In the genomic region with DNA sequence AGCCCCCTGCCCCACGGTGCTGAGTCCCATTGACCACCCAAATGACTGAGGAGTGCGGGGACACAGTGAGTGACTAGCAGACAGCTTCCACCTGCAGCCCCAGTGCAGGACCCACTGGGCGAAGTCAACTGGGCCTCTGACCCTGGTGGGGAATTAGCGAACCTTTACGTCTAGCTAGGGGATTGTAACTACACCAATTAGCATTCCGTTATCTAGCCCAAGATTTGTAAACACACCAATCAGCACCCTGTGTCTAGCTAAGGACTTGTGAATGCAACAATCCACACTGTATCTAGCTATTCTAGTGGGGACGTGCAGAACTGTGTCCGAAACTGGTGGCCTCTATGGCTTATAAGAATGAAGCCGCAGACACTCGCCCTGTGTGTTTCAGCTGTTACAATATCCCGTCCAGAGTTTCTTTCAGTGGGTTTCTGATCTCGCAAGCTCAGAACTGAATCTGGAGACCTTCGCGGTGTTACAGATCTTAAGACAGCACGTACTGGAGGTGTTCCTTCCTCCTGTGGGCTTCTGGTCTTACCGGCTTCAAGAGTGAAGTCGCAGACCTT, we compare ENCODE assay signal across 25 cellular contexts.
"Had no signal": no experiment of that assay in that cellular context is flagged by ENCODE, and none has a peak within 500 bp of the region (broad histone marks: within the 10 kb centered on the region; RNA-seq: fewer than 3 reads in every experiment).

No MANE protein-coding gene starts in this region.

- H3K27ac ChIP-seq: esophagus muscularis mucosa, parathyroid adenoma, suprapubic skin, transverse colon had no signal

- H3K36me3 ChIP-seq: esophagus muscularis mucosa, spleen, suprapubic skin, transverse colon, uterus had no signal

- H3K4me1 Mint-ChIP-seq: activated CD4-positive, alpha-beta T cell treated with anti-CD3 and anti-CD28 coated beads for 36 hours; brain; T-helper 17 cell had no signal

- H3K36me3 Mint-ChIP-seq: activated naive CD4-positive, alpha-beta T cell treated with anti-CD3 and anti-CD28 coated beads, Interleukin-2, amount 10 ng/mL, durations not matched to agents 7 days and 5 days; brain; natural killer cell treated with Interleukin-12 subunit alpha and Interleukin-12 subunit beta and Interleukin-15 and Interleukin-18, amount 100 ng/mL, for 72 hours had no signal

- H3K27me3 ChIP-seq: uterus had no signal

- H3K4me1 ChIP-seq: parathyroid adenoma had no signal

- DNase-seq: activated B cell treated with CpG ODN at 0.5 μM for 24 hours; activated CD4-positive, alpha-beta T cell treated with anti-CD3 and anti-CD28 coated beads for 36 hours; activated CD4-positive, alpha-beta T cell treated with anti-CD3 and anti-CD28 coated beads, Interleukin-2, amount 50 U/mL, for 48 hours; activated effector memory CD4-positive, alpha-beta T cell treated with anti-CD3 and anti-CD28 coated beads, Interleukin-2, amount 50 U/mL, for 16 hours; activated naive CD4-positive, alpha-beta T cell treated with anti-CD3 and anti-CD28 coated beads, Interleukin-2, amount 10 ng/mL, durations not matched to agents 7 days and 5 days; anterior cingulate cortex; caudate nucleus; effector memory CD4-positive, alpha-beta T cell; glutamatergic neuron; hippocampal formation; kidney glomerular epithelial cell; left ventricle myocardium superior; mammary epithelial cell; spleen; stimulated activated CD4-positive, alpha-beta T cell treated with anti-CD3 and anti-CD28 coated beads, Interleukin-4, amount 100 ng/mL, for 1 hour; SW 1271; T-helper 17 cell; transverse colon had no signal

- H3K9ac ChIP-seq: parathyroid adenoma had no signal

- H3K9me3 Mint-ChIP-seq: activated B cell treated with CpG ODN at 0.5 μM for 24 hours; activated naive CD4-positive, alpha-beta T cell treated with anti-CD3 and anti-CD28 coated beads, Interleukin-2, amount 10 ng/mL, durations not matched to agents 7 days and 5 days; natural killer cell treated with Interleukin-12 subunit alpha and Interleukin-12 subunit beta and Interleukin-15 and Interleukin-18, amount 100 ng/mL, for 72 hours; stimulated activated naive CD8-positive, alpha-beta T cell treated with anti-CD3 and anti-CD28 coated beads, Interleukin-15, Interleukin-2, amounts not matched to agents 100 ng/mL and 50 ng/mL, for 24 hours had no signal

- H3K27ac Mint-ChIP-seq: activated B cell treated with CpG ODN at 0.5 μM for 24 hours; activated CD4-positive, alpha-beta T cell treated with anti-CD3 and anti-CD28 coated beads for 36 hours; activated naive CD4-positive, alpha-beta T cell treated with anti-CD3 and anti-CD28 coated beads, Interleukin-2, amount 10 ng/mL, durations not matched to agents 7 days and 5 days; brain; stimulated activated naive CD8-positive, alpha-beta T cell treated with anti-CD3 and anti-CD28 coated beads, Interleukin-15, Interleukin-2, amounts not matched to agents 100 ng/mL and 50 ng/mL, for 24 hours; T-helper 17 cell had no signal

- H3K9me3 ChIP-seq: esophagus muscularis mucosa, spleen, suprapubic skin, transverse colon, uterus had no signal

- H3K4me3 Mint-ChIP-seq: activated B cell treated with CpG ODN at 0.5 μM for 24 hours; activated CD4-positive, alpha-beta T cell treated with anti-CD3 and anti-CD28 coated beads for 36 hours; activated naive CD4-positive, alpha-beta T cell treated with anti-CD3 and anti-CD28 coated beads, Interleukin-2, amount 10 ng/mL, durations not matched to agents 7 days and 5 days; brain; natural killer cell treated with Interleukin-12 subunit alpha and Interleukin-12 subunit beta and Interleukin-15 and Interleukin-18, amount 100 ng/mL, for 72 hours; stimulated activated naive CD8-positive, alpha-beta T cell treated with anti-CD3 and anti-CD28 coated beads, Interleukin-15, Interleukin-2, amounts not matched to agents 100 ng/mL and 50 ng/mL, for 24 hours; T-helper 17 cell had no signal

- ATAC-seq: activated CD4-positive, alpha-beta T cell treated with anti-CD3 and anti-CD28 coated beads for 36 hours; natural killer cell treated with Interleukin-12 subunit alpha and Interleukin-12 subunit beta and Interleukin-15 and Interleukin-18, amount 100 ng/mL, for 72 hours; T-helper 17 cell had no signal
